8 cellular contexts compared by ENCODE assay signal in genomic region chr11:35009191-35009940, GRCh38.
DNase-seq lines count a peak whose midpoint lies in the region; ATAC-seq and TF ChIP-seq lines count a peak whose summit lies in the region.

No MANE protein-coding gene starts in this region.

- intact Hi-C loops in Caco-2 (cut with micrococcal nuclease; ENCODE audit: unreplicated experiment): no loop called here

- H3K27ac Mint-ChIP-seq in Caco-2 (ENCODE audit: unreplicated experiment) (peak overlapping the region; percentile 65), chondrocyte (ENCODE audit: unreplicated experiment) (peak overlapping the region; percentile 62), naive B cell (peak overlapping the region in 4 of 6 donors; percentile 15 to 24 (median 22))

- no peaks in the 10 kb centered on the region for H3K9me3 ChIP-seq in Caco-2

- H3K36me3 ChIP-seq in Caco-2 (ENCODE audit: control insufficient read depth, insufficient read depth, low read length): no peaks in the 10 kb centered on the region

- H3K9me3 Mint-ChIP-seq in Caco-2 (ENCODE audit: unreplicated experiment) (no peaks in the 10 kb centered on the region), chondrocyte (ENCODE audit: low read depth) (no peaks in the 10 kb centered on the region), naive B cell (no peaks in the 10 kb centered on the region)
- no peaks in the 10 kb centered on the region for H3K9me3 Mint-ChIP-seq in activated T-cell treated with anti-CD3 and anti-CD28 coated beads, Interleukin-2, amount 50 U/mL, for 4 hours

- BruUV-seq in Caco-2 (replicated peaks; lab: Mats Ljungman, UMichigan): no TSS peak

- CTCF ChIA-PET in Caco-2 (lab: Charles Lee): no interaction called here

- H3K4me1 ChIP-seq in Caco-2: peaks cover 38% of the 10 kb centered on the region

- ATAC-seq in naive B cell (ENCODE audit: low read depth in 2 of 2) (no peak), HG02759 (IDR thresholded peaks at IDR 0.05; ENCODE audit: unreplicated experiment) (no peak), HG03196 (IDR thresholded peaks at IDR 0.05; ENCODE audit: unreplicated experiment) (no peak)
- ATAC-seq in activated T-cell treated with anti-CD3 and anti-CD28 coated beads, Interleukin-2, amount 50 U/mL, for 4 hours: no peak

- H3K27me3 Mint-ChIP-seq in Caco-2 (ENCODE audit: insufficient read depth, unreplicated experiment) (no peaks in the 10 kb centered on the region), chondrocyte (ENCODE audit: low read depth) (no peaks in the 10 kb centered on the region), naive B cell (no peaks in the 10 kb centered on the region)
- no peaks in the 10 kb centered on the region for H3K27me3 Mint-ChIP-seq in activated T-cell treated with anti-CD3 and anti-CD28 coated beads, Interleukin-2, amount 50 U/mL, for 4 hours (ENCODE audit: low read depth)

- H3K4me1 Mint-ChIP-seq in Caco-2 (ENCODE audit: low read depth, unreplicated experiment) (peaks cover 19% of the 10 kb centered on the region), chondrocyte (ENCODE audit: low read depth) (peaks cover 20% of the 10 kb centered on the region), naive B cell (peaks cover 30 to 39% (median 30%) of the 10 kb centered on the region in 3 donors)
- H3K4me1 Mint-ChIP-seq in activated T-cell treated with anti-CD3 and anti-CD28 coated beads, Interleukin-2, amount 50 U/mL, for 4 hours (ENCODE audit: low read depth): peaks cover 62% of the 10 kb centered on the region

- peak in 1 of 2 experiments; percentile 39 for DNase-seq in Caco-2
- DNase-seq in NCI-H2081 treated with DMSO at 0.1 percent for 48 hours (lab: John Stamatoyannopoulos, UW): peak; percentile 60
- DNase-seq in chondrocyte (ENCODE audit: low spot score): no peak
- no peak for DNase-seq in naive B cell
- no peak for DNase-seq in NCI-H128 (lab: John Stamatoyannopoulos, UW; ENCODE audit: unreplicated experiment)
- no peak for DNase-seq in activated T-cell treated with anti-CD3 and anti-CD28 coated beads, Interleukin-2, amount 50 U/mL, for 4 hours

- POLR2A ChIA-PET in Caco-2 (lab: Charles Lee): interaction anchor here (0.6 kb wide), 1 partner anchor 81 kb away, joined by 5 read pairs; no protein-coding TSS in a partner anchor

- no peak overlapping the region for H3K4me3 ChIP-seq in Caco-2 (ENCODE audit: low read depth, low read length)

- TF ChIP-seq CTCF in Caco-2 (IDR thresholded peaks at IDR 0.05; ENCODE audit: insufficient read depth in 1 of 2, low read depth in 1 of 2, low read length in 1 of 2, severe bottlenecking in 1 of 2, unreplicated experiment in 1 of 2): no peak
- TF ChIP-seq CTCF in chondrocyte (IDR thresholded peaks at IDR 0.05): peak; percentile 13

- H3K36me3 Mint-ChIP-seq in Caco-2 (ENCODE audit: insufficient read depth, unreplicated experiment): no peaks in the 10 kb centered on the region
- no peaks in the 10 kb centered on the region for H3K36me3 Mint-ChIP-seq in chondrocyte (ENCODE audit: low read depth)
- H3K36me3 Mint-ChIP-seq in naive B cell: no peaks in the 10 kb centered on the region
- no peaks in the 10 kb centered on the region for H3K36me3 Mint-ChIP-seq in activated T-cell treated with anti-CD3 and anti-CD28 coated beads, Interleukin-2, amount 50 U/mL, for 4 hours (ENCODE audit: insufficient read depth)

- H3K4me3 Mint-ChIP-seq in Caco-2 (ENCODE audit: unreplicated experiment) (peak overlapping the region; percentile 23), chondrocyte (ENCODE audit: unreplicated experiment) (no peak overlapping the region), naive B cell (peak overlapping the region in 1 of 8 donors; percentile 22)
- no peak overlapping the region for H3K4me3 Mint-ChIP-seq in activated T-cell treated with anti-CD3 and anti-CD28 coated beads, Interleukin-2, amount 50 U/mL, for 4 hours

- H3K27me3 ChIP-seq in Caco-2 (replicated peaks; ENCODE audit: control insufficient read depth, insufficient read depth, low read length): no peaks in the 10 kb centered on the region
